In the genomic region with DNA sequence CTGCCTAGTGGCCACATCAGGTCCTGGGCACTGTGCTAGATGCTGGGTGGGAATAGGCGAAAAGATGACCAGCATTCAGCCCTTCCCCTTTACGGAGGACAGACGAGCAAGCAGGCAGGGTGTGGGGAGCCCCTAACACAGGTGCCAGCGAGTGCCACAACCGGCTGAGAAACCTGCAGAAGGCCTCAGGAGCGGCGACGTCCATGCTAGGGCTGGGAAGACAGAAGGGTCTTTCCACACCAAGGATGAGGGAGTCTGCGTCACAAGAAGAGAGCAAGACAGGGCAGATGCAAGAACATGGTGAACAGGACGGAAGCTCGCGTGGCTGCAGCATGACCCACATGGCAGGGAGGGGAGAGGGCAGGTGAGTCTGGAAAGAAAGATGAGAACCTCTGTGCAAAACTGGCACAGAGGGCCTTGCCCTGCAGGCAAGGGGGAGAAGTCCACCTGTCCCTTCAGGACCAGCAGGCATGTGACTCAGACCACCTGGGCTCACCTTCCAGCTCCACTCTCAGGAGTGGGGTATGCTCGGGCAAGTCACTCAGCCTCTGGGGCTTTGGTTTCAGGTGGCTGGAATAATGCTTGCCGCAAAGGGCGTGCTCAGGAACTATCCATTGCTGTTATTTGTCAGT, we compare ENCODE assay signal across 17 cellular contexts. TPM values are rescaled to one million over a fixed set of nuclear protein-coding genes. Genes with fewer than 3 reads are reported as not detected.
DNase-seq lines count a peak whose midpoint lies in the region; ATAC-seq and TF ChIP-seq lines count a peak whose summit lies in the region.
"Had no signal": no experiment of that assay in that cellular context is flagged by ENCODE, and none has a peak within 500 bp of the region (broad histone marks: within the 10 kb centered on the region; RNA-seq: fewer than 3 reads in every experiment).

No MANE protein-coding gene starts in this region.

- H3K56ac ChIP-seq in mesendoderm (ENCODE audit: low read length), result no peak overlapping the region

- no peak overlapping the region for H2AK5ac ChIP-seq in mesendoderm (ENCODE audit: low read length)

- no peak overlapping the region for H3K4me2 ChIP-seq in mesendoderm (ENCODE audit: low read length)
- H3K4me2 ChIP-seq: SK-N-SH had no signal

- peaks cover 3% of the 10 kb centered on the region for H3K27me3 Mint-ChIP-seq in activated CD4-positive, alpha-beta T cell treated with anti-CD3 and anti-CD28 coated beads, Interleukin-2, amount 10 ng/mL, durations not matched to agents 7 days and 5 days
- H3K27me3 Mint-ChIP-seq in activated naive CD8-positive, alpha-beta T cell treated with anti-CD3 and anti-CD28 coated beads for 36 hours, result peaks cover 4% of the 10 kb centered on the region

- no peaks in the 10 kb centered on the region for H3K79me1 ChIP-seq in mesendoderm (ENCODE audit: low read length)

- no peak overlapping the region for H4K8ac ChIP-seq in mesendoderm (ENCODE audit: low read depth, low read length)

- TF ChIP-seq CTCF in omental fat pad (IDR thresholded peaks at IDR 0.05), result no peak

- peaks cover 46% of the 10 kb centered on the region for H3K4me1 Mint-ChIP-seq in activated CD4-positive, alpha-beta T cell treated with anti-CD3 and anti-CD28 coated beads, Interleukin-2, amount 10 ng/mL, durations not matched to agents 7 days and 5 days
- peaks cover 34% of the 10 kb centered on the region for H3K4me1 Mint-ChIP-seq in activated naive CD8-positive, alpha-beta T cell treated with anti-CD3 and anti-CD28 coated beads for 36 hours

- no peak overlapping the region for H3K4me3 Mint-ChIP-seq in activated CD4-positive, alpha-beta T cell treated with anti-CD3 and anti-CD28 coated beads, Interleukin-2, amount 10 ng/mL, durations not matched to agents 7 days and 5 days
- no peak overlapping the region for H3K4me3 Mint-ChIP-seq in activated naive CD8-positive, alpha-beta T cell treated with anti-CD3 and anti-CD28 coated beads for 36 hours
- H3K4me3 Mint-ChIP-seq: activated naive CD4-positive, alpha-beta T cell treated with anti-CD3 and anti-CD28 coated beads for 36 hours had no signal

- H3K36me3 Mint-ChIP-seq in activated CD4-positive, alpha-beta T cell treated with anti-CD3 and anti-CD28 coated beads, Interleukin-2, amount 10 ng/mL, durations not matched to agents 7 days and 5 days (ENCODE audit: low read depth), result no peaks in the 10 kb centered on the region
- H3K36me3 Mint-ChIP-seq in activated naive CD8-positive, alpha-beta T cell treated with anti-CD3 and anti-CD28 coated beads for 36 hours, result no peaks in the 10 kb centered on the region

- no peak overlapping the region for H2BK5ac ChIP-seq in mesendoderm (ENCODE audit: low read length)

- H3K36me3 ChIP-seq in mesendoderm (ENCODE audit: control insufficient read depth, insufficient read depth, low read length), result no peaks in the 10 kb centered on the region
- H3K36me3 ChIP-seq: HAP-1 had no signal

- DNase-seq in activated CD4-positive, alpha-beta T cell treated with anti-CD3 and anti-CD28 coated beads, Interleukin-2, amount 10 ng/mL, durations not matched to agents 7 days and 5 days, result no peak
- no peak for DNase-seq in activated CD4-positive, alpha-beta T cell treated with anti-CD3 and anti-CD28 coated beads, Interleukin-2, amount 50 U/mL, for 48 hours
- peak; percentile 35 for DNase-seq in DMS79 (lab: John Stamatoyannopoulos, UW)
- no peak for DNase-seq in activated naive CD8-positive, alpha-beta T cell treated with anti-CD3 and anti-CD28 coated beads for 36 hours
- peak; percentile 9 for DNase-seq in omental fat pad (ENCODE audit: low spot score)
- no peak for DNase-seq in KBM-7
- no peak for DNase-seq in mesendoderm
- no peak for DNase-seq in dedifferentiated amniotic fluid mesenchymal stem cell (ENCODE audit: extremely low spot score)
- DNase-seq: cortex of kidney, foreskin melanocyte, NCI-H2081 treated with DMSO at 0.1 percent for 48 hours had no signal

- H3K23ac ChIP-seq in mesendoderm (ENCODE audit: low read length), result no peak overlapping the region

- CTCF ChIA-PET in activated CD4-positive, alpha-beta T cell treated with anti-CD3 and anti-CD28 coated beads, Interleukin-2, amount 10 ng/mL, durations not matched to agents 7 days and 5 days (lab: Charles Lee), result no interaction called here

- no peak for ATAC-seq in omental fat pad (ENCODE audit: low FRiP score)
- ATAC-seq: PC-3 had no signal

- H3K9me3 Mint-ChIP-seq in activated CD4-positive, alpha-beta T cell treated with anti-CD3 and anti-CD28 coated beads, Interleukin-2, amount 10 ng/mL, durations not matched to agents 7 days and 5 days, result no peaks in the 10 kb centered on the region
- no peaks in the 10 kb centered on the region for H3K9me3 Mint-ChIP-seq in activated naive CD8-positive, alpha-beta T cell treated with anti-CD3 and anti-CD28 coated beads for 36 hours
- H3K9me3 Mint-ChIP-seq: activated naive CD4-positive, alpha-beta T cell treated with anti-CD3 and anti-CD28 coated beads for 36 hours had no signal

- WGBS in mesendoderm (ENCODE audit: extremely low coverage, insufficient coverage, low lambda C conversion rate), result no CpG with 5 or more reads among the region's 15 CpGs

- no peak overlapping the region for H3K4ac ChIP-seq in mesendoderm (ENCODE audit: low read depth, low read length)

- H2BK120ac ChIP-seq in mesendoderm (ENCODE audit: low read depth, low read length), result no peak overlapping the region

- H3K79me2 ChIP-seq in mesendoderm (ENCODE audit: control insufficient read depth, insufficient read depth, low read length), result no peaks in the 10 kb centered on the region

- no peaks in the 10 kb centered on the region for H3K27me3 ChIP-seq in mesendoderm (ENCODE audit: insufficient read depth, low read length, poor library complexity)

- in situ Hi-C loops in KBM-7 (cut with MboI; ENCODE audit: low pct_unique_long_range_greater_than_20kb, low sequenced_read_pairs), result no loop called here

- H3K4me1 ChIP-seq in mesendoderm (ENCODE audit: control insufficient read depth, low read depth, low read length), result no peaks in the 10 kb centered on the region
- H3K4me1 ChIP-seq: HAP-1 had no signal

- H3K18ac ChIP-seq in mesendoderm (ENCODE audit: low read length), result no peak overlapping the region

- H4K5ac ChIP-seq in mesendoderm (ENCODE audit: low read length), result no peak overlapping the region

- H3K9ac ChIP-seq in mesendoderm (ENCODE audit: low read length), result no peak overlapping the region
- H3K9ac ChIP-seq: SK-N-SH had no signal

- H3K27ac Mint-ChIP-seq in activated CD4-positive, alpha-beta T cell treated with anti-CD3 and anti-CD28 coated beads, Interleukin-2, amount 10 ng/mL, durations not matched to agents 7 days and 5 days, result peak overlapping the region; percentile 64
- H3K27ac Mint-ChIP-seq in activated naive CD8-positive, alpha-beta T cell treated with anti-CD3 and anti-CD28 coated beads for 36 hours, result peak overlapping the region; percentile 36
- H3K27ac Mint-ChIP-seq: activated naive CD4-positive, alpha-beta T cell treated with anti-CD3 and anti-CD28 coated beads for 36 hours had no signal

- no peak overlapping the region for H2BK15ac ChIP-seq in mesendoderm (replicated peaks; ENCODE audit: low read depth)

- POLR2A ChIA-PET in activated CD4-positive, alpha-beta T cell treated with anti-CD3 and anti-CD28 coated beads, Interleukin-2, amount 10 ng/mL, durations not matched to agents 7 days and 5 days (lab: Charles Lee), result no interaction called here

- H3K27ac ChIP-seq in mesendoderm (ENCODE audit: low read depth, low read length), result no peak overlapping the region
- H3K27ac ChIP-seq: epithelial cell of prostate, skin epidermis had no signal

- no peak overlapping the region for H3K4me3 ChIP-seq in mesendoderm (ENCODE audit: low read length)
- H3K4me3 ChIP-seq: HAP-1, skin epidermis had no signal

RNA-seq across cellular contexts. Expression of gene KCNH2, which starts 36.7 kb away (rescaled TPM):
- total RNA-seq in activated CD4-positive, alpha-beta T cell treated with anti-CD3 and anti-CD28 coated beads, Interleukin-2, amount 10 ng/mL, durations not matched to agents 7 days and 5 days, result under 1 TPM; 0.27 to 0.30 TPM
- total RNA-seq in activated naive CD8-positive, alpha-beta T cell treated with anti-CD3 and anti-CD28 coated beads for 36 hours, result under 1 TPM; 0.22 to 0.45 TPM
- under 1 TPM; 0.12 to 0.56 (median 0.47) TPM for total RNA-seq in omental fat pad
- polyA plus RNA-seq in mesendoderm (2013, experiment 1 of 2), result 0.93 TPM
- 0.73 TPM for polyA plus RNA-seq in mesendoderm (2013, experiment 2 of 2)

RNA-seq across cellular contexts. Expression of gene NOS3, which starts 49.4 kb away (rescaled TPM):
- total RNA-seq in activated CD4-positive, alpha-beta T cell treated with anti-CD3 and anti-CD28 coated beads, Interleukin-2, amount 10 ng/mL, durations not matched to agents 7 days and 5 days, result 10 to 100 TPM; 21.6 to 22.3 TPM
- total RNA-seq in activated naive CD8-positive, alpha-beta T cell treated with anti-CD3 and anti-CD28 coated beads for 36 hours, result 1 to 10 TPM; 5.8 to 6.1 TPM
- total RNA-seq in omental fat pad, result 10 to 100 TPM; 11.2 to 75.3 (median 25.2) TPM
- 2.6 TPM for polyA plus RNA-seq in mesendoderm (2013, experiment 1 of 2)
- polyA plus RNA-seq in mesendoderm (2013, experiment 2 of 2), result 2.6 TPM

Comparison
In these comparisons a context has a peak if more than half of its experiments do, and no peak if none do; other contexts are left out.
1. DNase-seq: peak in DMS79 (single experiment) and omental fat pad (single experiment); none in activated CD4-positive, alpha-beta T cell treated with anti-CD3 and anti-CD28 coated beads, Interleukin-2, amount 10 ng/mL, durations not matched to agents 7 days and 5 days (single experiment), activated CD4-positive, alpha-beta T cell treated with anti-CD3 and anti-CD28 coated beads, Interleukin-2, amount 50 U/mL, for 48 hours (0 of 2), activated naive CD8-positive, alpha-beta T cell treated with anti-CD3 and anti-CD28 coated beads for 36 hours (single experiment), KBM-7 (single experiment), mesendoderm (single experiment) and dedifferentiated amniotic fluid mesenchymal stem cell (single experiment).